In the genomic region with DNA sequence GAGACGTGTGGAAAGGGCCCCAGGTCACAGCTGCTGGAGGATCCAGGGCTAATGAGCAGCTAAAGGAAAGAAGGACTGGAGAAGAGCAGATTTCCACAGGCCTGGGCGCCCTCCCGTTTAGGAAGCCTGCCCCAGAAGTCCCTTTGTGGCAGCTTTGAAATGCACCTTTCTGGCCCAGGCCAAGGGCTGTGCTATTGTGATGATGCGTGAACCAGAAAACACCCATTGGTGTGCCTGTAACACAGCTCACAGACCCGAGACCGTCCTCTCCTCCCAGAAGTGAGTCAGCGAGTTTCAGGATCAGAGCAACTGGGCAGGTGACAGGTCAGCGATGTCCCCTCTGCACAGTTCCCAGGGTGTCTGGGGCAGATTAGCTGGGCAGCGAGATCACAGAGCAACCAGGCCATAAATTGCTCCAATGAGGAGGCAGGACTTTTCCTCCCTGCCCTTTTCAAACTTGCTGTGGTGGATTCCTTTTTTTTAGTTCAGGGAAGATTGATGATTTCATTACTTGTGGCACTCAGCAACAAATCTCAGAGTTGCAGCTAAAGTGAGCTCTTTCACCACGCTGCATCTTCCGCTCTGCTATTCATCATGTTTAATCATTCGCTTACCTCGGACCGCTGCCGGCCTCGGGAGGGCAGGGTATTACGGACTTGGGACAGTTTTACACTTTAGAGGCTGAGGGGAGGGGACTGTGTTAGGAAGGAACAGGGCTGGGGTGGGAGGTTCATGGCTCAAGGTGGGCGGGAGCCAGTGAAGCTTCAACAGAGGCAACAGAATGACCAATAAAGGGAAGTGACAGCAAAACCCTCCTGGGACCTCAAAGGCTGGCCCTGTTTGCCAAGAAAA, we compare ENCODE assay signal across 9 cellular contexts.
DNase-seq lines count a peak whose midpoint lies in the region; ATAC-seq and TF ChIP-seq lines count a peak whose summit lies in the region.
"Had no signal": no experiment of that assay in that cellular context is flagged by ENCODE, and none has a peak within 500 bp of the region (broad histone marks: within the 10 kb centered on the region; RNA-seq: fewer than 3 reads in every experiment).

No MANE protein-coding gene starts in this region.

- H3K27ac ChIP-seq in gastrocnemius medialis: peak overlapping the region; percentile 16 to 60 (median 30)

- no peaks in the 10 kb centered on the region for H3K9me3 Mint-ChIP-seq in T-cell

- ATAC-seq in left ventricle myocardium superior (peak; percentile 78), gastrocnemius medialis (peak in 1 of 2 donors; percentile 18), esophagus mucosa (no peak), T-cell (replicated peaks in 1 of 4) (no peak)

- H3K36me3 Mint-ChIP-seq in T-cell: no peaks in the 10 kb centered on the region

- H3K4me3 ChIP-seq in gastrocnemius medialis: no peak overlapping the region

- no peaks in the 10 kb centered on the region for H3K4me1 Mint-ChIP-seq in T-cell

- H3K27me3 Mint-ChIP-seq in T-cell: peaks cover 3 to 12% of the 10 kb centered on the region in 2 donors

- no peaks in the 10 kb centered on the region for H3K27me3 ChIP-seq in gastrocnemius medialis

- H3K27ac Mint-ChIP-seq in T-cell: no peak overlapping the region

- no peaks in the 10 kb centered on the region for H3K36me3 ChIP-seq in gastrocnemius medialis

- in situ Hi-C loops in GM13977 (cut with MboI; ENCODE audit: low pct_unique_long_range_greater_than_20kb, low sequenced_read_pairs, unreplicated experiment) (no loop called here), gastrocnemius medialis (cut with MboI; ENCODE audit: low sequenced_read_pairs in 4 of 4) (no loop called here)

- no peak for TF ChIP-seq POLR2A in gastrocnemius medialis (IDR thresholded peaks at IDR 0.05)

- TF ChIP-seq CTCF in GM13977 (IDR thresholded peaks at IDR 0.05; ENCODE audit: extremely low read depth, insufficient read depth, missing control alignments) (no peak), gastrocnemius medialis (IDR thresholded peaks at IDR 0.05 in 4 of 5, conservative IDR thresholded peaks at IDR 0.05 in 1 of 5) (no peak)

- no peaks in the 10 kb centered on the region for H3K9me3 ChIP-seq in gastrocnemius medialis

- no peak overlapping the region for H3K4me3 Mint-ChIP-seq in T-cell

- no peaks in the 10 kb centered on the region for H3K4me1 ChIP-seq in gastrocnemius medialis

- intact Hi-C loops in left ventricle myocardium superior (cut with micrococcal nuclease) (no loop called here), gastrocnemius medialis (cut with DNase I; ENCODE audit: low total_unique reads) (no loop called here)

- CTCF ChIA-PET in T-cell (lab: Charles Lee): no interaction called here

- POLR2A ChIA-PET in T-cell (lab: Charles Lee): no interaction called here

- DNase-seq in GM13977 (ENCODE audit: low spot score): peak; percentile 67
- DNase-seq in RPMI8226: peak; percentile 70
- DNase-seq in left ventricle myocardium superior: no peak
- no peak for DNase-seq in gastrocnemius medialis
- DNase-seq in mesenteric fat pad (ENCODE audit: low spot score): no peak
- DNase-seq in activated gamma-delta T cell (lab: John Stamatoyannopoulos, UW): no peak
- no peak for DNase-seq in T-cell
- DNase-seq: NCI-H510A had no signal

Comparison
In these comparisons a context has a peak if more than half of its experiments do, and no peak if none do; other contexts are left out.
1. DNase-seq: peak in GM13977 (single experiment) and RPMI8226 (single experiment); none in left ventricle myocardium superior (single experiment), gastrocnemius medialis (0 of 2), mesenteric fat pad (single experiment), activated gamma-delta T cell (single experiment) and T-cell (0 of 34).